In genomic region chr17:27466376-27466747, GRCh38 we compare ENCODE assay signal across 9 cellular contexts. TPM values are rescaled to one million over a fixed set of nuclear protein-coding genes. Genes with fewer than 3 reads are reported as not detected.
A peak's percentile ranks its signal among the peaks of the same experiment; 100 is the strongest.
DNase-seq lines count a peak whose midpoint lies in the region; ATAC-seq and TF ChIP-seq lines count a peak whose summit lies in the region.
"Had no signal": no experiment of that assay in that cellular context is flagged by ENCODE, and none has a peak within 500 bp of the region (broad histone marks: within the 10 kb centered on the region; RNA-seq: fewer than 3 reads in every experiment).

No MANE protein-coding gene starts in this region.

- intact Hi-C loops in colonic mucosa (cut with DNase I): no loop called here

- TF ChIP-seq CTCF in colonic mucosa (IDR thresholded peaks at IDR 0.05): no peak

- WGBS in HUES64: 38% methylated on average over 3 of the region's 3 CpGs

- 0 out of 2 replicates have a peak overlapping the region, but pooled peaks have one; percentile 1 for H3K9ac ChIP-seq in HUES64 (ENCODE audit: low read depth, low read length)
- H3K9ac ChIP-seq in colonic mucosa (ENCODE audit: low read depth in 2 of 2, low read length in 2 of 2): peak overlapping the region in 1 of 2 donors; percentile 35

- DNase-seq in AML-193 (lab: John Stamatoyannopoulos, UW): peak; percentile 60 to 70
- DNase-seq in dermis blood vessel endothelial cell: peak; percentile 45
- no peak for DNase-seq in colonic mucosa
- DNase-seq in activated CD4-positive, CD25-positive, alpha-beta regulatory T cell (lab: John Stamatoyannopoulos, UW): no peak
- no peak for DNase-seq in NCI-H748 treated with DMSO at 0.1 percent for 48 hours (lab: John Stamatoyannopoulos, UW)
- DNase-seq in NCI-H2227 (lab: John Stamatoyannopoulos, UW; ENCODE audit: unreplicated experiment): no peak
- DNase-seq: DMS153 had no signal

- no peaks in the 10 kb centered on the region for H3K27me3 ChIP-seq in HUES64 (ENCODE audit: insufficient read depth, low read length)
- no peaks in the 10 kb centered on the region for H3K27me3 ChIP-seq in colonic mucosa

- H3K27ac ChIP-seq in HUES64 (ENCODE audit: low read depth, low read length) (peak overlapping the region; percentile 74), colonic mucosa (no peak overlapping the region)

- peaks cover 41% of the 10 kb centered on the region for H3K4me1 ChIP-seq in HUES64 (ENCODE audit: insufficient read depth, low read length)
- H3K4me1 ChIP-seq in colonic mucosa: no peaks in the 10 kb centered on the region

- H3K4me3 ChIP-seq in HUES64 (ENCODE audit: low read length) (no peak overlapping the region), colonic mucosa (no peak overlapping the region)

- peak; percentile 19 for ATAC-seq in GM19395 (IDR thresholded peaks at IDR 0.05; ENCODE audit: unreplicated experiment)

- H3K9me3 ChIP-seq in HUES64 (ENCODE audit: insufficient read depth, low read depth, low read length) (no peaks in the 10 kb centered on the region), colonic mucosa (no peaks in the 10 kb centered on the region)

- H3K36me3 ChIP-seq in HUES64 (ENCODE audit: insufficient read depth, low read length) (no peaks in the 10 kb centered on the region), colonic mucosa (no peaks in the 10 kb centered on the region)

RNA-seq across cellular contexts. Expression of gene KSR1, which starts 10.1 kb away (rescaled TPM):
- polyA plus RNA-seq in HUES64 (2013, experiment 1 of 2): 15.2 TPM
- 12.9 TPM for polyA plus RNA-seq in HUES64 (2013, experiment 2 of 2)
- total RNA-seq in dermis blood vessel endothelial cell (26.3 and 33.4 TPM in 2 replicates), colonic mucosa (10 to 100 TPM; 13.9 to 16.5 TPM)

Comparison
In these comparisons a context has a peak if more than half of its experiments do, and no peak if none do; other contexts are left out.
1. DNase-seq: peak in AML-193 (2 of 2) and dermis blood vessel endothelial cell (single experiment); none in colonic mucosa (single experiment), activated CD4-positive, CD25-positive, alpha-beta regulatory T cell (0 of 4), NCI-H748 treated with DMSO at 0.1 percent for 48 hours (single experiment) and NCI-H2227 (single experiment).